ENCODE assay signal across 1 cellular context in the genomic region with DNA sequence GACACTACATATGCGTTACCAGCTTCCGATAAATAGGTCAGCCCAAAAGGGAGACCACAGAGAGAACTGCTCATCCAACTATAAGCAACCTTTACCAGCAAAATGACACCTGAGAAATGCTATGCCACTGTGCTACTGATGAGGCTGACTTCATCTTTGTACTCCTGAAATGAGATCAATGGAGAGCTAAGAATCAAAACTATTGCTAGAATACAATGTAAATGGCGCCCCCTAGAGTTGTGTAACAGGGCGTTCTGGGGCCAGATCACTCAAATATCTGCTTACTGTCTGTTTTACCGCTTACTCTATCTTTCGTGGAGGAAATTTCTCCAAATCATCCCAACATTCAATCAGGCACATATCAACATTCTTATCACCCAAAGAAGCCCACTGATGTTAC.
TF ChIP-seq lines count a peak whose summit lies in the region.

No MANE protein-coding gene starts in this region.

TF ChIP-seq in GM12878, 131 proteins besides CTCF, POLR2A, EP300 and RAD21:
- TF ChIP-seq JUNB (IDR thresholded peaks at IDR 0.05) (peak; percentile 9; the same call in 1 of the 2 replicates), SMC3 (IDR thresholded peaks at IDR 0.05; ENCODE audit: borderline replicate concordance, low read length) (peak; percentile 29; the same call in 1 of the 2 replicates), ZBTB33 (IDR thresholded peaks at IDR 0.05) (0 out of 2 replicates have a peak, but pooled peaks have one; percentile 19), MYB (IDR thresholded peaks at IDR 0.05; ENCODE audit: borderline replicate concordance, low read depth, low read length) (no peak), PRDM15 (CRISPR knock-in tag; IDR thresholded peaks at IDR 0.05) (no peak), ELK1 (IDR thresholded peaks at IDR 0.05; ENCODE audit: low read depth, low read length) (no peak), NFIC (IDR thresholded peaks at IDR 0.05; ENCODE audit: low read depth, low read length) (no peak), PAX8 (IDR thresholded peaks at IDR 0.05) (no peak), STAT1 (conservative IDR thresholded peaks at IDR 0.05) (no peak), IRF4 (IDR thresholded peaks at IDR 0.05; ENCODE audit: low read depth, low read length) (peak; percentile 33; the same call in 1 of the 2 replicates), YY1 (IDR thresholded peaks at IDR 0.05; ENCODE audit: low read depth, low read length) (no peak), BHLHE40 (IDR thresholded peaks at IDR 0.05; ENCODE audit: borderline replicate concordance in 1 of 2, low read depth in 2 of 2, low read length in 1 of 2) (no peak)
- TF ChIP-seq, protein P1, sequence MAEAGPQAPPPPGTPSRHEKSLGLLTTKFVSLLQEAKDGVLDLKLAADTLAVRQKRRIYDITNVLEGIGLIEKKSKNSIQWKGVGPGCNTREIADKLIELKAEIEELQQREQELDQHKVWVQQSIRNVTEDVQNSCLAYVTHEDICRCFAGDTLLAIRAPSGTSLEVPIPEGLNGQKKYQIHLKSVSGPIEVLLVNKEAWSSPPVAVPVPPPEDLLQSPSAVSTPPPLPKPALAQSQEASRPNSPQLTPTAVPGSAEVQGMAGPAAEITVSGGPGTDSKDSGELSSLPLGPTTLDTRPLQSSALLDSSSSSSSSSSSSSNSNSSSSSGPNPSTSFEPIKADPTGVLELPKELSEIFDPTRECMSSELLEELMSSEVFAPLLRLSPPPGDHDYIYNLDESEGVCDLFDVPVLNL (IDR thresholded peaks at IDR 0.05; ENCODE audit: low read depth, low read length), result no peak
